In genomic region chr15:40593588-40594428, GRCh38 we compare ENCODE assay signal across 8 cellular contexts. TPM values are rescaled to one million over a fixed set of nuclear protein-coding genes. Genes with fewer than 3 reads are reported as not detected.
DNase-seq lines count a peak whose midpoint lies in the region; ATAC-seq, FAIRE-seq and TF ChIP-seq lines count a peak whose summit lies in the region.

KNL1 (plus strand) TSS chr15:40594249; CDS start chr15:40602932, 8,683 bp downstream.

- TF ChIP-seq CTCF in parathyroid adenoma (IDR thresholded peaks at IDR 0.05) (no peak), tibial nerve (IDR thresholded peaks at IDR 0.05) (no peak)

- H3K4me3 ChIP-seq in adipocyte (ENCODE audit: low read length) = peak within 1 kb of the TSS; percentile 82
- peak within 1 kb of the TSS; percentile 90 for H3K4me3 ChIP-seq in parathyroid adenoma (ENCODE audit: low read depth, low read length)
- H3K4me3 ChIP-seq in tibial nerve = peak within 1 kb of the TSS; percentile 48 to 78 (median 64)

- WGBS in tibial nerve, 2 donors = 2 to 3% methylated on average over 41 of the region's 41 CpGs

- H3K9me3 ChIP-seq in adipocyte (ENCODE audit: control insufficient read depth, low read length) (no peaks in the 10 kb centered on the region), parathyroid adenoma (ENCODE audit: control insufficient read depth, low read length) (no peaks in the 10 kb centered on the region), tibial nerve (no peaks in the 10 kb centered on the region)

- peaks cover 8% of the 10 kb centered on the region for H3K4me1 ChIP-seq in adipocyte (ENCODE audit: control insufficient read depth, insufficient read depth, low read length)
- H3K4me1 ChIP-seq in parathyroid adenoma = no peaks in the 10 kb centered on the region
- peaks cover 0 to 21% (median 8%) of the 10 kb centered on the region in 4 donors for H3K4me1 ChIP-seq in tibial nerve

- TF ChIP-seq POLR2A in GM12891 (IDR thresholded peaks at IDR 0.05; ENCODE audit: low read depth, low read length) (peak; percentile 42; the same call in 1 of the 2 replicates), tibial nerve (IDR thresholded peaks at IDR 0.05) (no peak)

- DNase-seq in GM12891 (ENCODE audit: insufficient read length, low spot score) = peak; percentile 59
- DNase-seq in NCI-H146 (lab: John Stamatoyannopoulos, UW) = peak; percentile 87
- DNase-seq in T-cell = peak; percentile 68 to 90 (median 80)
- DNase-seq in adipocyte (ENCODE audit: low read depth) = peak; percentile 95
- peak; percentile 96 for DNase-seq in cardiac septum (ENCODE audit: low spot score)
- DNase-seq in tibial nerve (ENCODE audit: low spot score in 2 of 2) = peak; percentile 85 to 97

- H3K9ac ChIP-seq in adipocyte (ENCODE audit: low read length) = peak within 1 kb of the TSS; percentile 83
- no peak within 1 kb of the TSS for H3K9ac ChIP-seq in parathyroid adenoma

- ATAC-seq in HG02852 (IDR thresholded peaks at IDR 0.05; ENCODE audit: unreplicated experiment) = peak; percentile 66
- peak; percentile 83 to 87 (median 86) for ATAC-seq in T-cell (replicated peaks in 1 of 4)

- H3K9me3 Mint-ChIP-seq in T-cell = no peaks in the 10 kb centered on the region

- peak; percentile 91 for TF ChIP-seq EP300 in tibial nerve (IDR thresholded peaks at IDR 0.05)

- peak within 1 kb of the TSS; percentile 87 for H2AFZ ChIP-seq in parathyroid adenoma

- intact Hi-C loops in cardiac septum (cut with DNase I) = loop anchor here (5.0 to 10.0 kb wide), 4 partner anchors 77 to 298 kb away; partner anchors contain the start of genes RMDN3 and VPS18

- H3K4me1 Mint-ChIP-seq in T-cell = peaks cover 27 to 36% (median 31%) of the 10 kb centered on the region in 3 donors

- peaks cover 4% of the 10 kb centered on the region in 2 donors for H3K27me3 Mint-ChIP-seq in T-cell

- H3K4me3 Mint-ChIP-seq in T-cell = peak within 1 kb of the TSS; percentile 85 to 99 (median 90)

- no peaks in the 10 kb centered on the region for H3K36me3 ChIP-seq in adipocyte (ENCODE audit: control insufficient read depth, insufficient read depth, low read length, severe bottlenecking)
- H3K36me3 ChIP-seq in parathyroid adenoma (ENCODE audit: control insufficient read depth, insufficient read depth, low read length) = no peaks in the 10 kb centered on the region
- no peaks in the 10 kb centered on the region for H3K36me3 ChIP-seq in tibial nerve

- no peaks in the 10 kb centered on the region for H3K36me3 Mint-ChIP-seq in T-cell

- no peaks in the 10 kb centered on the region for H3K79me2 ChIP-seq in parathyroid adenoma

- POLR2A ChIA-PET in T-cell (lab: Charles Lee) = interaction anchor here in 1 of 2 donors (0.5 kb wide), 1 partner anchor 24 kb away, joined by 4 read pairs; no protein-coding TSS in a partner anchor

- no peaks in the 10 kb centered on the region for H3K27me3 ChIP-seq in adipocyte (replicated peaks; ENCODE audit: control insufficient read depth, insufficient read depth, low read length)
- no peaks in the 10 kb centered on the region for H3K27me3 ChIP-seq in parathyroid adenoma (ENCODE audit: control insufficient read depth, insufficient read depth, low read length)
- H3K27me3 ChIP-seq in tibial nerve = no peaks in the 10 kb centered on the region

- peak; percentile 94 for FAIRE-seq in GM12891 (lab: Jason Lieb, UNC)

- H3K27ac ChIP-seq in parathyroid adenoma = peak within 1 kb of the TSS; percentile 96
- H3K27ac ChIP-seq in tibial nerve = peak within 1 kb of the TSS; percentile 92 to 98 (median 94)

- H3K27ac Mint-ChIP-seq in T-cell = peak within 1 kb of the TSS; percentile 95 to 99

- CTCF ChIA-PET in T-cell (lab: Charles Lee) = interaction anchor here (0.7 to 1.2 kb wide), 6 partner anchors 8 to 652 kb away, joined by 3 to 6 read pairs (median 3); partner anchors contain the start of genes CCDC32 (in 1 of the 2), DNAJC17 (in 1 of the 2), RPUSD2 (in 1 of the 2) and ZFYVE19 (in 1 of the 2)

- H3K4me2 ChIP-seq in parathyroid adenoma (ENCODE audit: low read length) = peak within 1 kb of the TSS; percentile 92

TF ChIP-seq in GM12891, 5 proteins besides CTCF, POLR2A, EP300 and RAD21:
- TF ChIP-seq POU2F2 (IDR thresholded peaks at IDR 0.05; ENCODE audit: low read depth, low read length) = peak; percentile 54; the same call in 1 of the 2 replicates
- TF ChIP-seq PAX5 (IDR thresholded peaks at IDR 0.05; ENCODE audit: insufficient read depth, low read length, severe bottlenecking) = no peak
- peak; percentile 29; the same call in 1 of the 2 replicates for TF ChIP-seq POLR2AphosphoS5 (IDR thresholded peaks at IDR 0.05; ENCODE audit: low read depth, low read length)
- peak; percentile 47; the same call in 1 of the 2 replicates for TF ChIP-seq TAF1 (IDR thresholded peaks at IDR 0.05; ENCODE audit: low read depth, low read length)

RNA-seq across cellular contexts. Expression of gene KNL1, which starts in this region (rescaled TPM):
- polyA plus RNA-seq in GM12891 (2012; ENCODE audit: low read depth, missing spikeins) = 6.5 TPM
- total RNA-seq in T-cell (1 to 10 TPM in 4 of 5 donors, under 1 TPM in 1; 0.55 to 3.8 (median 1.7) TPM), cardiac septum (0.43 TPM), tibial nerve (1 to 10 TPM in 2 of 4 donors, under 1 TPM in 2; under 0.01 to 1.3 (median 0.99) TPM)

Comparison
In these comparisons a context has a peak if more than half of its experiments do, and no peak if none do; other contexts are left out.
1. Peak in every context shown above with its lines: DNase-seq, ATAC-seq, H3K4me3 ChIP-seq and H3K27ac ChIP-seq.
2. Peak in DNase-seq in cardiac septum; RNA of the gene not detected or under 1 TPM.